8 cellular contexts compared by ENCODE assay signal in the genomic region with DNA sequence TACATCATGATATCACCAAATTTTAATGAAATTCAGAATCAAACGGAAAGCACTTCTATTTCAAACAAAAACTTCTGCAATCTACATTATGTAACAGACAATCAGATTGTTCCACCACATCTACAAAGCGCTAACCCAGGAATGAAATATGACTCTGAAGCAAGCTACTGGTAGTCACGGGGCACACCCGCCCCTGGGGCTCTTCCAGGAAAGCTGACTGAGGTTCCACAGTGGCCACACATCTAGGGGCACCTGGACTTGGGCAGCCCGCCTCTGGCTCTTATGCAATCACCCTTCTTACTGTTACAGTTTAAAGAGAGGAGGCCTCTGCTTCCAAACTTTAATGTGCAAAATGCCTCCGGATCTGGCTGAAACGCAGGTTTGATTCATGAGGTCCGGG. TPM values are rescaled to one million over a fixed set of nuclear protein-coding genes. Genes with fewer than 3 reads are reported as not detected.
DNase-seq lines count a peak whose midpoint lies in the region; ATAC-seq, FAIRE-seq and TF ChIP-seq lines count a peak whose summit lies in the region.

No MANE protein-coding gene starts in this region.

- CTCF ChIA-PET in SK-N-SH (lab: Yijun Ruan, JAX) = interaction anchor here (0.7 to 2.7 kb wide), 9 partner anchors 15 to 171 kb away, joined by 3 to 13 read pairs (median 3); no protein-coding TSS in a partner anchor

- H3K4me2 ChIP-seq in SK-N-SH = peak overlapping the region; percentile 75

- 28% methylated on average over 8 of the region's 8 CpGs for WGBS in SK-N-SH (ENCODE audit: low lambda C conversion rate)

- H3K9me3 Mint-ChIP-seq in naive B cell = no peaks in the 10 kb centered on the region

- peaks cover 0 to 21% (median 0%) of the 10 kb centered on the region in 3 donors for H3K27me3 Mint-ChIP-seq in naive B cell

- TF ChIP-seq CTCF in SK-N-SH (IDR thresholded peaks at IDR 0.05) = no peak
- TF ChIP-seq CTCF in epithelial cell of proximal tubule (conservative IDR thresholded peaks at IDR 0.05; ENCODE audit: low read depth, low read length) = no peak
- no peak for TF ChIP-seq CTCF in D721Med (IDR thresholded peaks at IDR 0.05; ENCODE audit: insufficient read depth, missing control alignments)

- no peaks in the 10 kb centered on the region for H3K9me3 ChIP-seq in SK-N-SH

- H3K4me3 ChIP-seq in SK-N-SH (ENCODE audit: low read depth in 2 of 2, low read length in 1 of 2) (peak overlapping the region in 1 of 2 experiments; percentile 38; a peak in 1 of 4 replicates), epithelial cell of proximal tubule (ENCODE audit: low read depth, low read length) (peak overlapping the region; percentile 22)

- peak overlapping the region in 3 of 6 donors; percentile 2 to 76 (median 42) for H3K27ac Mint-ChIP-seq in naive B cell

- peak overlapping the region in 5 of 8 donors; percentile 7 to 79 (median 65) for H3K4me3 Mint-ChIP-seq in naive B cell

- peak overlapping the region; percentile 92 to 95 for H3K27ac ChIP-seq in SK-N-SH (ENCODE audit: low read depth in 2 of 2, low read length in 1 of 2)

- peaks cover 39% of the 10 kb centered on the region for H4K20me1 ChIP-seq in SK-N-SH (ENCODE audit: insufficient read depth)

- H3K4me1 ChIP-seq in SK-N-SH (ENCODE audit: control insufficient read depth in 1 of 2, insufficient read depth in 2 of 2, low read depth in 1 of 2, low read length in 1 of 2) = peaks cover 40 to 76% of the 10 kb centered on the region in 2 experiments

- ATAC-seq in naive B cell (ENCODE audit: low read depth in 2 of 2) (no peak), HG02623 (IDR thresholded peaks at IDR 0.05; ENCODE audit: unreplicated experiment) (no peak)

- H3K9ac ChIP-seq in SK-N-SH = peak overlapping the region; percentile 51; the same call in 1 of the 2 replicates

- H3F3A ChIP-seq in SK-N-SH (replicated peaks; ENCODE audit: insufficient read depth) = peaks cover 29% of the 10 kb centered on the region

- H3K9me2 ChIP-seq in SK-N-SH = no peaks in the 10 kb centered on the region

- H3K4me1 Mint-ChIP-seq in naive B cell = peaks cover 17 to 25% (median 18%) of the 10 kb centered on the region in 3 donors

- peak in 1 of 2 experiments; percentile 33; a peak in 2 of 4 replicates for TF ChIP-seq EP300 in SK-N-SH (IDR thresholded peaks at IDR 0.05; ENCODE audit: borderline replicate concordance in 1 of 2, low read depth in 1 of 2, low read length in 1 of 2)

- no peaks in the 10 kb centered on the region for H3K36me3 Mint-ChIP-seq in naive B cell

- TF ChIP-seq RAD21 in SK-N-SH (IDR thresholded peaks at IDR 0.05; ENCODE audit: low read length) = no peak

- FAIRE-seq in frontal cortex (lab: Jason Lieb, UNC) (no peak), D721Med (lab: Jason Lieb, UNC) (no peak)

- H3K27me3 ChIP-seq in SK-N-SH (ENCODE audit: insufficient read depth) = no peaks in the 10 kb centered on the region

- H3K36me3 ChIP-seq in SK-N-SH (replicated peaks in 1 of 2; ENCODE audit: control insufficient read depth in 1 of 2, insufficient read depth in 2 of 2, low read length in 1 of 2) = no peaks in the 10 kb centered on the region

- H3K79me2 ChIP-seq in SK-N-SH (ENCODE audit: insufficient read depth) = peaks cover 89% of the 10 kb centered on the region

- POLR2A ChIA-PET in SK-N-SH (lab: Yijun Ruan, JAX) = interaction anchor here (0.5 to 0.6 kb wide), 2 partner anchors 20 to 22 kb away, joined by 3 to 4 read pairs; no protein-coding TSS in a partner anchor

- H2AFZ ChIP-seq in SK-N-SH (ENCODE audit: low read depth) = no peak overlapping the region

- DNase-seq in SIG-M5 treated with dmso at 0.1 percent for 504 hours (lab: John Stamatoyannopoulos, UW; ENCODE audit: unreplicated experiment) (peak; percentile 66), SIG-M5 (lab: John Stamatoyannopoulos, UW) (no peak), SK-N-SH (peak; percentile 52), epithelial cell of proximal tubule (ENCODE audit: low read depth) (no peak), naive B cell (no peak), frontal cortex (ENCODE audit: low spot score in 2 of 2) (no peak), D721Med (ENCODE audit: insufficient read length, low spot score) (no peak)

TF ChIP-seq in SK-N-SH, 30 proteins besides CTCF, POLR2A, EP300 and RAD21:
- TF ChIP-seq RFX5 (IDR thresholded peaks at IDR 0.05; ENCODE audit: low read length) (no peak), NRF1 (IDR thresholded peaks at IDR 0.05; ENCODE audit: low read depth, low read length) (no peak), TCF12 (IDR thresholded peaks at IDR 0.05) (peak; percentile 43), TAF1 (IDR thresholded peaks at IDR 0.05; ENCODE audit: borderline replicate concordance, low read depth, low read length) (0 out of 2 replicates have a peak, but pooled peaks have one; percentile 5), POLR2AphosphoS5 (IDR thresholded peaks at IDR 0.05; ENCODE audit: low read depth, low read length) (peak; percentile 20; the same call in 1 of the 2 replicates), MXI1 (IDR thresholded peaks at IDR 0.05; ENCODE audit: low read depth, low read length) (peak; percentile 26; the same call in 1 of the 2 replicates), FOXJ3 (CRISPR knock-in tag; IDR thresholded peaks at IDR 0.05) (no peak), NFIC (IDR thresholded peaks at IDR 0.05; ENCODE audit: borderline replicate concordance) (no peak; the same call in 1 of the 2 replicates), JUND (IDR thresholded peaks at IDR 0.05) (no peak; the same call in 1 of the 2 replicates)
- TF ChIP-seq, protein P1, sequence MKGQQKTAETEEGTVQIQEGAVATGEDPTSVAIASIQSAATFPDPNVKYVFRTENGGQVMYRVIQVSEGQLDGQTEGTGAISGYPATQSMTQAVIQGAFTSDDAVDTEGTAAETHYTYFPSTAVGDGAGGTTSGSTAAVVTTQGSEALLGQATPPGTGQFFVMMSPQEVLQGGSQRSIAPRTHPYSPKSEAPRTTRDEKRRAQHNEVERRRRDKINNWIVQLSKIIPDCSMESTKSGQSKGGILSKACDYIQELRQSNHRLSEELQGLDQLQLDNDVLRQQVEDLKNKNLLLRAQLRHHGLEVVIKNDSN (IDR thresholded peaks at IDR 0.05; ENCODE audit: borderline replicate concordance, low read depth) = peak; percentile 66; the same call in 1 of the 2 replicates
- TF ChIP-seq, protein P2, sequence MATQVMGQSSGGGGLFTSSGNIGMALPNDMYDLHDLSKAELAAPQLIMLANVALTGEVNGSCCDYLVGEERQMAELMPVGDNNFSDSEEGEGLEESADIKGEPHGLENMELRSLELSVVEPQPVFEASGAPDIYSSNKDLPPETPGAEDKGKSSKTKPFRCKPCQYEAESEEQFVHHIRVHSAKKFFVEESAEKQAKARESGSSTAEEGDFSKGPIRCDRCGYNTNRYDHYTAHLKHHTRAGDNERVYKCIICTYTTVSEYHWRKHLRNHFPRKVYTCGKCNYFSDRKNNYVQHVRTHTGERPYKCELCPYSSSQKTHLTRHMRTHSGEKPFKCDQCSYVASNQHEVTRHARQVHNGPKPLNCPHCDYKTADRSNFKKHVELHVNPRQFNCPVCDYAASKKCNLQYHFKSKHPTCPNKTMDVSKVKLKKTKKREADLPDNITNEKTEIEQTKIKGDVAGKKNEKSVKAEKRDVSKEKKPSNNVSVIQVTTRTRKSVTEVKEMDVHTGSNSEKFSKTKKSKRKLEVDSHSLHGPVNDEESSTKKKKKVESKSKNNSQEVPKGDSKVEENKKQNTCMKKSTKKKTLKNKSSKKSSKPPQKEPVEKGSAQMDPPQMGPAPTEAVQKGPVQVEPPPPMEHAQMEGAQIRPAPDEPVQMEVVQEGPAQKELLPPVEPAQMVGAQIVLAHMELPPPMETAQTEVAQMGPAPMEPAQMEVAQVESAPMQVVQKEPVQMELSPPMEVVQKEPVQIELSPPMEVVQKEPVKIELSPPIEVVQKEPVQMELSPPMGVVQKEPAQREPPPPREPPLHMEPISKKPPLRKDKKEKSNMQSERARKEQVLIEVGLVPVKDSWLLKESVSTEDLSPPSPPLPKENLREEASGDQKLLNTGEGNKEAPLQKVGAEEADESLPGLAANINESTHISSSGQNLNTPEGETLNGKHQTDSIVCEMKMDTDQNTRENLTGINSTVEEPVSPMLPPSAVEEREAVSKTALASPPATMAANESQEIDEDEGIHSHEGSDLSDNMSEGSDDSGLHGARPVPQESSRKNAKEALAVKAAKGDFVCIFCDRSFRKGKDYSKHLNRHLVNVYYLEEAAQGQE (IDR thresholded peaks at IDR 0.05; ENCODE audit: low read depth, low read length) = 0 out of 2 replicates have a peak, but pooled peaks have one; percentile 23
- TF ChIP-seq, protein P3, sequence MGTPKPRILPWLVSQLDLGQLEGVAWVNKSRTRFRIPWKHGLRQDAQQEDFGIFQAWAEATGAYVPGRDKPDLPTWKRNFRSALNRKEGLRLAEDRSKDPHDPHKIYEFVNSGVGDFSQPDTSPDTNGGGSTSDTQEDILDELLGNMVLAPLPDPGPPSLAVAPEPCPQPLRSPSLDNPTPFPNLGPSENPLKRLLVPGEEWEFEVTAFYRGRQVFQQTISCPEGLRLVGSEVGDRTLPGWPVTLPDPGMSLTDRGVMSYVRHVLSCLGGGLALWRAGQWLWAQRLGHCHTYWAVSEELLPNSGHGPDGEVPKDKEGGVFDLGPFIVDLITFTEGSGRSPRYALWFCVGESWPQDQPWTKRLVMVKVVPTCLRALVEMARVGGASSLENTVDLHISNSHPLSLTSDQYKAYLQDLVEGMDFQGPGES (IDR thresholded peaks at IDR 0.05; ENCODE audit: low read depth, low read length) = no peak

RNA-seq across cellular contexts. Expression of a gene that starts 27.5 kb away (rescaled TPM):
- polyA plus RNA-seq in SK-N-SH (2012; rRNA removed) (5.6 and 5.7 TPM in 2 replicates), naive B cell (ENCODE audit: low read depth in 6 of 6) (under 1 TPM in 5 of 6 donors, not detected in 1; 0.03 to 0.31 (median 0.20) TPM)
- 5.4 and 5.9 TPM in 2 replicates for polyA plus RNA-seq in SK-N-SH (2012; cell fraction: cytosol; rRNA removed)
- 22.8 and 27.5 TPM in 2 replicates for polyA plus RNA-seq in SK-N-SH (2012; cell fraction: nucleus; rRNA removed)
- total RNA-seq in epithelial cell of proximal tubule (9.9 and 11.8 TPM in 2 replicates), frontal cortex (26.1 TPM)

Comparison
In these comparisons a context has a peak if more than half of its experiments do, and no peak if none do; other contexts are left out.
1. DNase-seq: peak in SIG-M5 treated with dmso at 0.1 percent for 504 hours (single experiment) and SK-N-SH (single experiment); none in SIG-M5 (single experiment), epithelial cell of proximal tubule (single experiment), naive B cell (single experiment), frontal cortex (0 of 2) and D721Med (single experiment).